In the genomic region with DNA sequence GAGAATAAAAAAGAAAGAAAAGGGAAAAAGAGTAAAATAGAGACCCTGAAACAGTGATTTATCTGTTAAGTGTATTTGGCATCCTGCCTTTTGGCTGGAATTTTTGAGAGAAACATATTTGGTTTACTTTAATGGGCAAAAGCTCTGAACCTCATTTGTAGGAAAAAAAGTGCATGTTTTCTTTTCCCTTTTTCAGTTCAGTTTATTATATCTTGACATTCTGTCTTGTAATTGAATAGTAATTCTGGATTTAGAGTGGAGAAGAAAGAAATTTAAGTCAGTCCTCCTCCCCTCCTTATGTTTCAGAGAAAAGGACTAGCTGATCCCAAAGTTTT, we compare ENCODE assay signal across 13 cellular contexts.
DNase-seq lines count a peak whose midpoint lies in the region; ATAC-seq, FAIRE-seq and TF ChIP-seq lines count a peak whose summit lies in the region.
"Had no signal": no experiment of that assay in that cellular context is flagged by ENCODE, and none has a peak within 500 bp of the region (broad histone marks: within the 10 kb centered on the region; RNA-seq: fewer than 3 reads in every experiment).

No MANE protein-coding gene starts in this region.

- no peak for DNase-seq in heart right ventricle
- no peak for DNase-seq in cardiac septum (ENCODE audit: low spot score)
- peak; percentile 49 for DNase-seq in astrocyte (ENCODE audit: low read depth)
- no peak for DNase-seq in upper lobe of right lung
- no peak for DNase-seq in T-helper 2 cell treated with Interferon-gamma antibody and Interleukin-4, amounts not matched to agents 5 μg/mL and 100 μg/mL, for 36 hours (ENCODE audit: low spot score)
- DNase-seq in PC-3, result no peak
- no peak for DNase-seq in naive thymus-derived CD8-positive, alpha-beta T cell
- DNase-seq: activated effector memory CD4-positive, alpha-beta T cell treated with anti-CD3 and anti-CD28 coated beads, Interleukin-2, amount 50 U/mL, for 16 hours; endodermal cell; NCI-H1436 had no signal

- H3K36me3 ChIP-seq in heart right ventricle, result no peaks in the 10 kb centered on the region
- H3K36me3 ChIP-seq in astrocyte (ENCODE audit: insufficient read depth, low read length), result peaks cover 4% of the 10 kb centered on the region
- H3K36me3 ChIP-seq in muscle layer of colon (ENCODE audit: insufficient read depth, low read length), result no peaks in the 10 kb centered on the region
- no peaks in the 10 kb centered on the region for H3K36me3 ChIP-seq in upper lobe of right lung
- no peaks in the 10 kb centered on the region for H3K36me3 ChIP-seq in PC-3 (ENCODE audit: low read depth, low read length)
- H3K36me3 ChIP-seq: neutrophil had no signal

- H3K27me3 ChIP-seq in heart right ventricle (no peaks in the 10 kb centered on the region), astrocyte (ENCODE audit: insufficient read depth, low read length) (no peaks in the 10 kb centered on the region), muscle layer of colon (ENCODE audit: control insufficient read depth in 1 of 2, insufficient read depth in 2 of 2, low read length in 2 of 2) (no peaks in the 10 kb centered on the region), upper lobe of right lung (no peaks in the 10 kb centered on the region), PC-3 (ENCODE audit: low read length) (no peaks in the 10 kb centered on the region)
- H3K27me3 ChIP-seq: neutrophil had no signal

- POLR2A ChIA-PET in PC-3 (lab: Charles Lee; ENCODE audit: unreplicated experiment), result interaction anchor here (0.5 to 0.7 kb wide), 3 partner anchors 32 to 155 kb away, joined by 3 to 7 read pairs (median 5); no protein-coding TSS in a partner anchor
- POLR2A ChIA-PET in naive thymus-derived CD8-positive, alpha-beta T cell (lab: Charles Lee), result no interaction called here

- H4K20me1 ChIP-seq in astrocyte (ENCODE audit: insufficient read depth, low read length), result peaks cover 6% of the 10 kb centered on the region
- H4K20me1 ChIP-seq in PC-3 (ENCODE audit: low read length), result no peaks in the 10 kb centered on the region

- no peaks in the 10 kb centered on the region for H3K9me2 ChIP-seq in PC-3 (replicated peaks; ENCODE audit: low read length)

- H3K4me3 ChIP-seq in heart right ventricle (no peak overlapping the region), astrocyte (ENCODE audit: insufficient read depth, low read depth, low read length) (no peak overlapping the region), muscle layer of colon (ENCODE audit: low read depth in 1 of 2, low read length in 2 of 2) (no peak overlapping the region), upper lobe of right lung (no peak overlapping the region), PC-3 (ENCODE audit: low read length) (no peak overlapping the region)

- TF ChIP-seq CTCF in heart right ventricle (IDR thresholded peaks at IDR 0.05) (no peak), astrocyte (IDR thresholded peaks at IDR 0.05; ENCODE audit: insufficient read depth, low read depth, low read length) (no peak), upper lobe of right lung (IDR thresholded peaks at IDR 0.05) (no peak), PC-3 (conservative IDR thresholded peaks at IDR 0.05; ENCODE audit: low read depth, low read length) (no peak)

- peak overlapping the region; percentile 13 for H3K9ac ChIP-seq in astrocyte (ENCODE audit: low read length)
- no peak overlapping the region for H3K9ac ChIP-seq in muscle layer of colon (ENCODE audit: low read length)
- H3K9ac ChIP-seq in PC-3 (ENCODE audit: low read length), result no peak overlapping the region

- no peak overlapping the region for H3K4me3 Mint-ChIP-seq in astrocyte (ENCODE audit: unreplicated experiment)
- no peak overlapping the region for H3K4me3 Mint-ChIP-seq in T-helper 2 cell treated with Interferon-gamma antibody and Interleukin-4, amounts not matched to agents 5 μg/mL and 100 μg/mL, for 36 hours
- no peak overlapping the region for H3K4me3 Mint-ChIP-seq in naive thymus-derived CD8-positive, alpha-beta T cell
- H3K4me3 Mint-ChIP-seq: endodermal cell had no signal

- peaks cover 3% of the 10 kb centered on the region for H3F3A ChIP-seq in PC-3 (ENCODE audit: low read length, unreplicated experiment)

- H3K27ac Mint-ChIP-seq in astrocyte (ENCODE audit: unreplicated experiment), result no peak overlapping the region
- H3K27ac Mint-ChIP-seq in T-helper 2 cell treated with Interferon-gamma antibody and Interleukin-4, amounts not matched to agents 5 μg/mL and 100 μg/mL, for 36 hours, result no peak overlapping the region
- peak overlapping the region in 2 of 10 donors; percentile 46 to 63 for H3K27ac Mint-ChIP-seq in naive thymus-derived CD8-positive, alpha-beta T cell
- H3K27ac Mint-ChIP-seq: endodermal cell had no signal

- H3K4me1 ChIP-seq in heart right ventricle (peaks cover 9 to 74% (median 45%) of the 10 kb centered on the region in 9 donors), astrocyte (ENCODE audit: insufficient read depth, low read length) (peaks cover 28% of the 10 kb centered on the region), muscle layer of colon (ENCODE audit: insufficient read depth, low read length) (peaks cover 48% of the 10 kb centered on the region), upper lobe of right lung (peaks cover 23% of the 10 kb centered on the region), PC-3 (ENCODE audit: insufficient read depth, low read length) (peaks cover 26% of the 10 kb centered on the region)

- no TSS peak for BruUV-seq in PC-3 (replicated peaks; lab: Mats Ljungman, UMichigan)

- H3K36me3 Mint-ChIP-seq in astrocyte (ENCODE audit: low read depth, unreplicated experiment), result no peaks in the 10 kb centered on the region
- peaks cover 43% of the 10 kb centered on the region for H3K36me3 Mint-ChIP-seq in T-helper 2 cell treated with Interferon-gamma antibody and Interleukin-4, amounts not matched to agents 5 μg/mL and 100 μg/mL, for 36 hours (ENCODE audit: low read depth)
- peaks cover 8 to 30% (median 16%) of the 10 kb centered on the region in 3 donors for H3K36me3 Mint-ChIP-seq in naive thymus-derived CD8-positive, alpha-beta T cell

- intact Hi-C loops in heart right ventricle (cut with DNase I), result loop anchor here in 3 of 10 donors (2.0 to 5.0 kb wide), 2 partner anchors 69 to 72 kb away; a partner anchor contains a TSS
- intact Hi-C loops in cardiac septum (cut with DNase I), result no loop called here
- intact Hi-C loops in upper lobe of right lung (cut with DNase I), result no loop called here
- intact Hi-C loops in PC-3 (cut with micrococcal nuclease), result no loop called here

- no peaks in the 10 kb centered on the region for H3K27me3 Mint-ChIP-seq in astrocyte (ENCODE audit: low read depth, unreplicated experiment)
- H3K27me3 Mint-ChIP-seq in T-helper 2 cell treated with Interferon-gamma antibody and Interleukin-4, amounts not matched to agents 5 μg/mL and 100 μg/mL, for 36 hours (ENCODE audit: low read depth), result no peaks in the 10 kb centered on the region
- H3K27me3 Mint-ChIP-seq in naive thymus-derived CD8-positive, alpha-beta T cell, result no peaks in the 10 kb centered on the region

- CTCF ChIA-PET in PC-3 (lab: Charles Lee), result no interaction called here

- H3K4me2 ChIP-seq in astrocyte (ENCODE audit: low read length) (peak overlapping the region; percentile 35), PC-3 (ENCODE audit: low read length) (no peak overlapping the region)

- H3K9me3 Mint-ChIP-seq in astrocyte (ENCODE audit: unreplicated experiment), result no peaks in the 10 kb centered on the region
- H3K9me3 Mint-ChIP-seq in T-helper 2 cell treated with Interferon-gamma antibody and Interleukin-4, amounts not matched to agents 5 μg/mL and 100 μg/mL, for 36 hours, result no peaks in the 10 kb centered on the region
- H3K9me3 Mint-ChIP-seq in naive thymus-derived CD8-positive, alpha-beta T cell, result peaks cover 0 to 6% (median 0%) of the 10 kb centered on the region in 9 donors
- H3K9me3 Mint-ChIP-seq: endodermal cell had no signal

- H3K9me3 ChIP-seq in heart right ventricle, result peaks cover 0 to 6% (median 0%) of the 10 kb centered on the region in 11 donors
- H3K9me3 ChIP-seq in astrocyte (ENCODE audit: insufficient read depth, low read depth, low read length), result no peaks in the 10 kb centered on the region
- H3K9me3 ChIP-seq in muscle layer of colon (ENCODE audit: low read length), result no peaks in the 10 kb centered on the region
- H3K9me3 ChIP-seq in upper lobe of right lung, result no peaks in the 10 kb centered on the region
- no peaks in the 10 kb centered on the region for H3K9me3 ChIP-seq in PC-3 (ENCODE audit: low read length)
- H3K9me3 ChIP-seq: neutrophil had no signal

- H3K4me1 Mint-ChIP-seq in astrocyte (ENCODE audit: low read depth, unreplicated experiment), result peaks cover 30% of the 10 kb centered on the region
- H3K4me1 Mint-ChIP-seq in T-helper 2 cell treated with Interferon-gamma antibody and Interleukin-4, amounts not matched to agents 5 μg/mL and 100 μg/mL, for 36 hours (ENCODE audit: low read depth), result peaks cover 43% of the 10 kb centered on the region
- H3K4me1 Mint-ChIP-seq in naive thymus-derived CD8-positive, alpha-beta T cell, result peaks cover 3 to 58% (median 10%) of the 10 kb centered on the region in 4 donors
- H3K4me1 Mint-ChIP-seq: endodermal cell had no signal

- ATAC-seq in heart right ventricle (no peak), upper lobe of right lung (no peak), PC-3 (no peak)
- ATAC-seq in naive thymus-derived CD8-positive, alpha-beta T cell, result no peak

- H3K27ac ChIP-seq in heart right ventricle (peak overlapping the region in 8 of 10 donors; percentile 38 to 71 (median 54)), astrocyte (ENCODE audit: low read depth, low read length) (no peak overlapping the region), muscle layer of colon (ENCODE audit: low read depth, low read length) (peak overlapping the region; percentile 8), upper lobe of right lung (peak overlapping the region; percentile 32), PC-3 (ENCODE audit: low read length) (no peak overlapping the region)
- H3K27ac ChIP-seq: C4-2B, neutrophil had no signal

- no peak overlapping the region for H2AFZ ChIP-seq in astrocyte (ENCODE audit: low read depth, low read length)
- H2AFZ ChIP-seq in PC-3 (ENCODE audit: low read length), result no peak overlapping the region

- no peak for FAIRE-seq in astrocyte (lab: Jason Lieb, UNC)

- H3K79me2 ChIP-seq in astrocyte (ENCODE audit: insufficient read depth, low read length) (peaks cover 19% of the 10 kb centered on the region), PC-3 (ENCODE audit: low read length) (no peaks in the 10 kb centered on the region)

Comparison
In these comparisons a context has a peak if more than half of its experiments do, and no peak if none do; other contexts are left out.
1. H3K27ac ChIP-seq: peak in heart right ventricle (8 of 10), muscle layer of colon (single experiment) and upper lobe of right lung (single experiment); none in astrocyte (single experiment) and PC-3 (single experiment).